31 cellular contexts compared by ENCODE assay signal in genomic region chr6:84426002-84426705, GRCh38.
A peak's percentile ranks its signal among the peaks of the same experiment; 100 is the strongest.
DNase-seq lines count a peak whose midpoint lies in the region; ATAC-seq and TF ChIP-seq lines count a peak whose summit lies in the region.
"Had no signal": no experiment of that assay in that cellular context is flagged by ENCODE, and none has a peak within 500 bp of the region (broad histone marks: within the 10 kb centered on the region; RNA-seq: fewer than 3 reads in every experiment).

No MANE protein-coding gene starts in this region.

- 65% methylated on average over 3 of the region's 5 CpGs for WGBS in mesenchymal stem cell

- H3K4ac ChIP-seq in mesenchymal stem cell (ENCODE audit: low read depth in 1 of 2, low read length in 2 of 2): no peak overlapping the region

- H3K4me1 Mint-ChIP-seq in mesothelial cell of epicardium: peaks cover 52% of the 10 kb centered on the region
- H3K4me1 Mint-ChIP-seq: activated CD4-positive, alpha-beta T cell treated with anti-CD3 and anti-CD28 coated beads, Interleukin-2, amount 10 ng/mL, durations not matched to agents 7 days and 5 days; activated naive CD8-positive, alpha-beta T cell treated with anti-CD3 and anti-CD28 coated beads, Interleukin-2, amount 50 U/mL, for 24 hours; memory B cell had no signal

- no peak overlapping the region for H4K8ac ChIP-seq in mesenchymal stem cell (ENCODE audit: low read length)

- H2AFZ ChIP-seq in mesenchymal stem cell (ENCODE audit: low read depth, low read length): no peak overlapping the region
- H2AFZ ChIP-seq: hepatocyte had no signal

- no peak overlapping the region for H2BK12ac ChIP-seq in mesenchymal stem cell (ENCODE audit: low read length in 2 of 2)

- H3K18ac ChIP-seq in mesenchymal stem cell (ENCODE audit: low read depth in 1 of 2, low read length in 2 of 2): no peak overlapping the region

- no peaks in the 10 kb centered on the region for H3K79me1 ChIP-seq in mesenchymal stem cell (replicated peaks; ENCODE audit: low read length, poor library complexity, severe bottlenecking)

- no peak for ATAC-seq in HG02885 (IDR thresholded peaks at IDR 0.05; ENCODE audit: poor library complexity, unreplicated experiment)
- ATAC-seq: activated naive CD8-positive, alpha-beta T cell treated with anti-CD3 and anti-CD28 coated beads, Interleukin-2, amount 50 U/mL, for 24 hours; activated T-cell treated with anti-CD3 and anti-CD28 coated beads, Interleukin-2, amount 50 U/mL, for 4 hours; body of pancreas; left colon had no signal

- no peaks in the 10 kb centered on the region for H3K9me3 ChIP-seq in mesenchymal stem cell (ENCODE audit: control insufficient read depth, low read length)
- H3K9me3 ChIP-seq: body of pancreas, Caco-2, neutrophil, vagina had no signal

- H3K27me3 Mint-ChIP-seq in mesothelial cell of epicardium (ENCODE audit: low read depth): peaks cover 62% of the 10 kb centered on the region
- H3K27me3 Mint-ChIP-seq: memory B cell had no signal

- no peak overlapping the region for H3K14ac ChIP-seq in mesenchymal stem cell (ENCODE audit: low read length in 2 of 2)

- H4K91ac ChIP-seq in mesenchymal stem cell (ENCODE audit: low read length): no peak overlapping the region

- H3K4me3 ChIP-seq in brain microvascular endothelial cell (ENCODE audit: low read depth, low read length) (no peak overlapping the region), mesenchymal stem cell (ENCODE audit: insufficient read depth in 1 of 2, low read depth in 1 of 2, low read length in 2 of 2) (no peak overlapping the region)
- H3K4me3 ChIP-seq: body of pancreas, hepatocyte, vagina had no signal

- TF ChIP-seq CTCF in brain microvascular endothelial cell (IDR thresholded peaks at IDR 0.05; ENCODE audit: low read depth, low read length, missing control alignments): no peak
- TF ChIP-seq CTCF in mesothelial cell of epicardium (IDR thresholded peaks at IDR 0.05; ENCODE audit: unreplicated experiment): no peak

- DNase-seq in NCI-H1417 (lab: John Stamatoyannopoulos, UW) (peak in 2 of 3 experiments; percentile 31 to 70), NCI-H1417 treated with DMSO at 0.1 percent for 48 hours (lab: John Stamatoyannopoulos, UW) (no peak), NCI-H2227 treated with DMSO at 0.1 percent for 48 hours (lab: John Stamatoyannopoulos, UW) (peak; percentile 78), brain microvascular endothelial cell (peak; percentile 54), mesothelial cell of epicardium (ENCODE audit: low spot score in 2 of 2, unreplicated experiment in 2 of 2) (no peak), mesenchymal stem cell (no peak), iPS-NIHi11 (ENCODE audit: low spot score) (no peak)
- DNase-seq: activated CD4-positive, alpha-beta T cell treated with anti-CD3 and anti-CD28 coated beads, Interleukin-2, amount 10 ng/mL, durations not matched to agents 7 days and 5 days; activated naive CD8-positive, alpha-beta T cell treated with anti-CD3 and anti-CD28 coated beads, Interleukin-2, amount 50 U/mL, for 24 hours; activated T-cell treated with anti-CD3 and anti-CD28 coated beads, Interleukin-2, amount 50 U/mL, for 4 hours; body of pancreas; Caco-2; DMS79 treated with DMSO at 0.1 percent for 48 hours; effector memory CD4-positive, alpha-beta T cell; HCEC 1CT; left colon; NCI-H1694; NCI-H510A treated with DMSO at 0.1 percent for 48 hours; stimulated activated CD4-positive, alpha-beta T cell treated with anti-CD3 and anti-CD28 coated beads, Interleukin-15, amount 100 ng/mL, for 24 hours; stimulated activated naive CD4-positive, alpha-beta T cell treated with Interleukin-2 at 50 U/mL for 16 hours; T-helper 9 cell; WERI-Rb-1 had no signal

- H3K36me3 ChIP-seq in brain microvascular endothelial cell (replicated peaks) (no peaks in the 10 kb centered on the region), mesenchymal stem cell (ENCODE audit: control insufficient read depth in 1 of 2, insufficient read depth in 2 of 2, low read depth in 1 of 2, low read length in 2 of 2) (no peaks in the 10 kb centered on the region)
- H3K36me3 ChIP-seq: neutrophil, vagina, WERI-Rb-1 had no signal

- H3K27me3 ChIP-seq in brain microvascular endothelial cell (replicated peaks) (no peaks in the 10 kb centered on the region), mesenchymal stem cell (ENCODE audit: control insufficient read depth in 1 of 2, insufficient read depth in 1 of 2, low read length in 2 of 2) (peaks cover 0 to 8% of the 10 kb centered on the region in 2 experiments)
- H3K27me3 ChIP-seq: vagina had no signal

- no peaks in the 10 kb centered on the region for H3K9me3 Mint-ChIP-seq in mesothelial cell of epicardium
- H3K9me3 Mint-ChIP-seq: activated CD4-positive, alpha-beta T cell treated with anti-CD3 and anti-CD28 coated beads, Interleukin-2, amount 10 ng/mL, durations not matched to agents 7 days and 5 days; activated naive CD8-positive, alpha-beta T cell treated with anti-CD3 and anti-CD28 coated beads, Interleukin-2, amount 50 U/mL, for 24 hours; memory B cell had no signal

- H3K36me3 Mint-ChIP-seq in mesothelial cell of epicardium: no peaks in the 10 kb centered on the region
- H3K36me3 Mint-ChIP-seq: memory B cell had no signal

- H2BK15ac ChIP-seq in mesenchymal stem cell (ENCODE audit: low read depth, poor library complexity, severe bottlenecking): no peak overlapping the region

- no peak overlapping the region for H2BK120ac ChIP-seq in mesenchymal stem cell (ENCODE audit: low read depth, low read length)

- no peaks in the 10 kb centered on the region for H3K4me1 ChIP-seq in mesenchymal stem cell (ENCODE audit: control insufficient read depth, insufficient read depth, low read depth, low read length)
- H3K4me1 ChIP-seq: body of pancreas, vagina had no signal

- no peak overlapping the region for H2AK5ac ChIP-seq in mesenchymal stem cell (ENCODE audit: low read length, severe bottlenecking)

- peak overlapping the region; percentile 39 for H3K27ac Mint-ChIP-seq in mesothelial cell of epicardium
- H3K27ac Mint-ChIP-seq: activated CD4-positive, alpha-beta T cell treated with anti-CD3 and anti-CD28 coated beads, Interleukin-2, amount 10 ng/mL, durations not matched to agents 7 days and 5 days; activated naive CD8-positive, alpha-beta T cell treated with anti-CD3 and anti-CD28 coated beads, Interleukin-2, amount 50 U/mL, for 24 hours; memory B cell; progenitor cell of endocrine pancreas had no signal

- H3K4me3 Mint-ChIP-seq in mesothelial cell of epicardium: no peak overlapping the region
- H3K4me3 Mint-ChIP-seq: activated CD4-positive, alpha-beta T cell treated with anti-CD3 and anti-CD28 coated beads, Interleukin-2, amount 10 ng/mL, durations not matched to agents 7 days and 5 days; activated naive CD8-positive, alpha-beta T cell treated with anti-CD3 and anti-CD28 coated beads, Interleukin-2, amount 50 U/mL, for 24 hours; activated T-cell treated with anti-CD3 and anti-CD28 coated beads, Interleukin-2, amount 50 U/mL, for 4 hours; memory B cell had no signal

- in situ Hi-C loops in brain microvascular endothelial cell (cut with HindIII; ENCODE audit: low pct_ligation_motif_present, low sequenced_read_pairs): loop anchor here (25.0 kb wide), 1 partner anchor 311 kb away; no protein-coding TSS in a partner anchor

- no peak overlapping the region for H2BK5ac ChIP-seq in mesenchymal stem cell (ENCODE audit: low read depth, low read length, poor library complexity, severe bottlenecking)

- no peak overlapping the region for H3K4me2 ChIP-seq in mesenchymal stem cell (ENCODE audit: low read length, poor library complexity, severe bottlenecking)
- H3K4me2 ChIP-seq: hepatocyte, KMS-11 had no signal

- peak overlapping the region; percentile 40 for H3K27ac ChIP-seq in brain microvascular endothelial cell
- no peak overlapping the region for H3K27ac ChIP-seq in mesenchymal stem cell (ENCODE audit: low read length, poor library complexity, severe bottlenecking)
- H3K27ac ChIP-seq: 22Rv1, body of pancreas, C4-2B, hepatocyte, KMS-11, neutrophil, vagina, WERI-Rb-1 had no signal

- H3K23ac ChIP-seq in mesenchymal stem cell (ENCODE audit: low read length in 2 of 2): no peak overlapping the region

- no peak overlapping the region for H3K9ac ChIP-seq in mesenchymal stem cell (ENCODE audit: low read length)
- H3K9ac ChIP-seq: KMS-11 had no signal

Comparison
In these comparisons a context has a peak if more than half of its experiments do, and no peak if none do; other contexts are left out.
1. DNase-seq: peak in NCI-H1417 (2 of 3), NCI-H2227 treated with DMSO at 0.1 percent for 48 hours (single experiment) and brain microvascular endothelial cell (single experiment); none in NCI-H1417 treated with DMSO at 0.1 percent for 48 hours (single experiment), mesothelial cell of epicardium (0 of 2), mesenchymal stem cell (single experiment) and iPS-NIHi11 (single experiment).